Comparison of ENCODE assay signal across 18 cellular contexts in genomic region chr13:20403826-20404225, GRCh38.
"Had no signal": no experiment of that assay in that cellular context is flagged by ENCODE, and none has a peak within 500 bp of the region (broad histone marks: within the 10 kb centered on the region; RNA-seq: fewer than 3 reads in every experiment).

No MANE protein-coding gene starts in this region.

- H3K27ac ChIP-seq: esophagus muscularis mucosa, gastrocnemius medialis, heart right ventricle, neural progenitor cell, pancreas, tibial artery had no signal

- H3K9me3 ChIP-seq: esophagus muscularis mucosa, gastrocnemius medialis, heart right ventricle, pancreas, tibial artery had no signal

- H3K4me3 ChIP-seq: esophagus muscularis mucosa, gastrocnemius medialis, heart right ventricle, neural progenitor cell, pancreas, tibial artery had no signal

- ATAC-seq: effector memory CD8-positive, alpha-beta T cell; gastrocnemius medialis; heart right ventricle; left lobe of liver; natural killer cell; pancreas; right cardiac atrium; stimulated activated effector memory CD8-positive, alpha-beta T cell treated with anti-CD3 and anti-CD28 coated beads, Interleukin-12 subunit alpha, Interleukin-12 subunit beta, amount 100 ng/mL, for 72 hours; stimulated activated naive CD8-positive, alpha-beta T cell treated with anti-CD3 and anti-CD28 coated beads, Interleukin-15, Interleukin-2, amounts not matched to agents 100 U/mL and 50 U/mL, for 24 hours had no signal

- H3K36me3 ChIP-seq: neural progenitor cell, pancreas had no signal

- H3K4me1 ChIP-seq: esophagus muscularis mucosa, gastrocnemius medialis, heart right ventricle, pancreas, tibial artery had no signal

- DNase-seq: effector memory CD8-positive, alpha-beta T cell; gastrocnemius medialis; heart right ventricle; hypothalamus; islet precursor cell; mammary epithelial cell; natural killer cell; nucleus accumbens; pancreas; right cardiac atrium; stimulated activated CD4-positive, alpha-beta T cell treated with anti-CD3 and anti-CD28 coated beads, Interleukin-4, amount 100 ng/mL, for 1 hour; stimulated activated CD8-positive, alpha-beta memory T cell treated with anti-CD3 and anti-CD28 coated beads, Interleukin-4, amount 100 ng/mL, for 48 hours; stimulated activated naive CD8-positive, alpha-beta T cell treated with anti-CD3 and anti-CD28 coated beads, Interleukin-15, Interleukin-2, amounts not matched to agents 100 U/mL and 50 U/mL, for 24 hours; tibial artery had no signal

- FAIRE-seq: pancreas had no signal

- H3K27me3 ChIP-seq: esophagus muscularis mucosa, gastrocnemius medialis, heart right ventricle, neural progenitor cell, pancreas, tibial artery had no signal

- H3K9ac ChIP-seq: neural progenitor cell had no signal

- H2AFZ ChIP-seq: neural progenitor cell had no signal

- H3K4me2 ChIP-seq: neural progenitor cell had no signal
